In the genomic region with DNA sequence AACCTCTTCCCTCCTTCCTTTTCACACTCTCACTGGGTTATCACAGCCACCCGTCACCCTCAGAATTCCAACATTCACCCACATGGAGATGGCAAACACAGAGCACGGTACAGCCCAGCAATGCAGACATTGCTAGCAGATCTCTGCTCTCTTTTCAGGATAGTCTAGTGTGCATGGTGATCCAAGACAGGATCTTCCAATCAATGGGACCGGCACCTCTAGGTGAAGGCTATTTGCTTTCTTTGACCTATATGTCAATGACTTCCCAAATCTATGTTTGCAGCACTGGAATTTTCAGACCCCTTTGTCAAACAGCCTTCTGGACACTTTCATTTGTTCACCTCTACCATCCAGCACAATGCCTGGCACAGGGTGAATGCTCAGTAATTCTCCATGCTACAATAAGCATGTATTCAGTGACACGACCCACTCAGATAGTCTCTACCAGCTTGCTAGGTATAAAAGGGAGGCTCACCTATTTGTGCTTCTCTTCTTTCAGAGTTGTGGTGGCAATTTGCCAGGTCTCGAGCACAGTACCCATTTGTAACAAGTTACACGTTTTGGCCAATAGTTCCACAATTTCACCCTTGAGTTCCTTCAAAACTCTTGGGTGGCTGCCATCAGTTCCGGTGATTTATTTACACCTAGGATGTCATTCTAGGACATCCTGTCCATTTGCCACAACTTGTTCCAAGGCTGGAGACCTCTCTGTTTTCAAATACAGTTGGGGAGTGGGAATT, we compare ENCODE assay signal across 17 cellular contexts.
DNase-seq lines count a peak whose midpoint lies in the region; ATAC-seq and TF ChIP-seq lines count a peak whose summit lies in the region.
"Had no signal": no experiment of that assay in that cellular context is flagged by ENCODE, and none has a peak within 500 bp of the region (broad histone marks: within the 10 kb centered on the region; RNA-seq: fewer than 3 reads in every experiment).

No MANE protein-coding gene starts in this region.

- H3K27ac ChIP-seq in fibroblast of lung (ENCODE audit: insufficient read depth, low read length): peak overlapping the region; percentile 72
- H3K27ac ChIP-seq: cardiac muscle cell, PC-9, thoracic aorta had no signal

- H3K36me3 ChIP-seq in fibroblast of lung (ENCODE audit: control insufficient read depth, insufficient read depth, low read length): no peaks in the 10 kb centered on the region
- H3K36me3 ChIP-seq in skeletal muscle satellite cell (ENCODE audit: insufficient read depth, low read length): no peaks in the 10 kb centered on the region
- H3K36me3 ChIP-seq: BE2C, cardiac muscle cell, thoracic aorta had no signal

- no peaks in the 10 kb centered on the region for H3K36me3 Mint-ChIP-seq in HFFc6 (ENCODE audit: low read depth)

- H2AFZ ChIP-seq in fibroblast of lung (ENCODE audit: low read length): no peak overlapping the region
- H2AFZ ChIP-seq: PC-9 had no signal

- no peaks in the 10 kb centered on the region for H4K20me1 ChIP-seq in fibroblast of lung (ENCODE audit: control insufficient read depth, extremely low read depth, insufficient read depth, low read length)

- no peaks in the 10 kb centered on the region for H3K9me3 Mint-ChIP-seq in HFFc6

- peaks cover 10% of the 10 kb centered on the region for H3K4me1 ChIP-seq in fibroblast of lung (ENCODE audit: control insufficient read depth, extremely low read depth, insufficient read depth, low read length)
- peaks cover 47% of the 10 kb centered on the region for H3K4me1 ChIP-seq in skeletal muscle satellite cell (ENCODE audit: control insufficient read depth, insufficient read depth, low read length)

- ATAC-seq in GM19351 (IDR thresholded peaks at IDR 0.05; ENCODE audit: unreplicated experiment) (no peak), GM18519 (IDR thresholded peaks at IDR 0.05; ENCODE audit: low FRiP score, unreplicated experiment) (no peak)
- ATAC-seq: activated naive CD4-positive, alpha-beta T cell treated with anti-CD3 and anti-CD28 coated beads, Interleukin-2, amount 50 U/mL, for 72 hours had no signal

- H3K9me3 ChIP-seq in fibroblast of lung (ENCODE audit: control insufficient read depth, insufficient read depth, low read depth, low read length) (no peaks in the 10 kb centered on the region), skeletal muscle satellite cell (replicated peaks; ENCODE audit: low read length) (no peaks in the 10 kb centered on the region)
- H3K9me3 ChIP-seq: BE2C, thoracic aorta had no signal

- no peak overlapping the region for H3K4me3 ChIP-seq in fibroblast of lung (replicated peaks in 1 of 4; ENCODE audit: control extremely low read depth in 1 of 4, insufficient read depth in 1 of 4, low read depth in 3 of 4, low read length in 4 of 4)
- H3K4me3 ChIP-seq in skeletal muscle satellite cell (ENCODE audit: low read length): no peak overlapping the region
- H3K4me3 ChIP-seq: cardiac muscle cell, PC-9, thoracic aorta had no signal

- H3K4me3 Mint-ChIP-seq in HFFc6: no peak overlapping the region
- H3K4me3 Mint-ChIP-seq: activated CD4-positive, alpha-beta T cell treated with anti-CD3 and anti-CD28 coated beads, Interleukin-2, amount 10 ng/mL, durations not matched to agents 24 days and 14 days had no signal

- peaks cover 2% of the 10 kb centered on the region; the same call in 1 of the 2 replicates for H3K27me3 Mint-ChIP-seq in HFFc6 (ENCODE audit: insufficient read depth)
- H3K27me3 Mint-ChIP-seq: activated CD4-positive, alpha-beta T cell treated with anti-CD3 and anti-CD28 coated beads, Interleukin-2, amount 10 ng/mL, durations not matched to agents 24 days and 14 days had no signal

- TF ChIP-seq CTCF in HFFc6 (IDR thresholded peaks at IDR 0.05) (no peak), fibroblast of lung (conservative IDR thresholded peaks at IDR 0.05 in 1 of 2, IDR thresholded peaks at IDR 0.05 in 1 of 2; ENCODE audit: low read depth in 1 of 2, low read length in 2 of 2) (no peak)

- 0 out of 2 replicates have a peak overlapping the region, but pooled peaks have one; percentile 88 for H3K27ac Mint-ChIP-seq in HFFc6
- H3K27ac Mint-ChIP-seq: activated CD4-positive, alpha-beta T cell treated with anti-CD3 and anti-CD28 coated beads, Interleukin-2, amount 10 ng/mL, durations not matched to agents 24 days and 14 days had no signal

- no peak overlapping the region for H3K9ac ChIP-seq in fibroblast of lung (ENCODE audit: insufficient read depth, low read length)
- peak overlapping the region; percentile 38 for H3K9ac ChIP-seq in skeletal muscle satellite cell (ENCODE audit: low read depth, low read length)

- no peak for DNase-seq in HFFc6
- peak; percentile 71 for DNase-seq in NCI-H2171 treated with DMSO at 0.1 percent for 48 hours (lab: John Stamatoyannopoulos, UW)
- DNase-seq in fibroblast of lung (ENCODE audit: low read depth in 2 of 2): no peak
- no peak for DNase-seq in cortex of kidney (lab: John Stamatoyannopoulos, UW)
- DNase-seq: activated CD4-positive, alpha-beta T cell treated with anti-CD3 and anti-CD28 coated beads, Interleukin-2, amount 10 ng/mL, durations not matched to agents 24 days and 14 days; BE2C; effector memory CD4-positive, alpha-beta T cell; KG1; NCI-H1436; PC-9; stimulated activated CD4-positive, alpha-beta T cell treated with anti-CD3 and anti-CD28 coated beads, Interleukin-4, amount 100 ng/mL, for 1 hour had no signal

- H3K79me2 ChIP-seq in fibroblast of lung (ENCODE audit: control insufficient read depth, insufficient read depth, low read length): no peaks in the 10 kb centered on the region

- H3K27me3 ChIP-seq in fibroblast of lung (ENCODE audit: control insufficient read depth, insufficient read depth, low read length): no peaks in the 10 kb centered on the region
- H3K27me3 ChIP-seq in skeletal muscle satellite cell (ENCODE audit: control insufficient read depth, insufficient read depth, low read length): no peaks in the 10 kb centered on the region
- H3K27me3 ChIP-seq: BE2C had no signal

- H3K4me2 ChIP-seq in fibroblast of lung (ENCODE audit: extremely low read depth, insufficient read depth, low read length) (no peak overlapping the region), skeletal muscle satellite cell (ENCODE audit: low read length) (peak overlapping the region; percentile 41)
- H3K4me2 ChIP-seq: PC-9 had no signal

- H3K4me1 Mint-ChIP-seq in HFFc6 (ENCODE audit: low read depth): peaks cover 54% of the 10 kb centered on the region
